In genomic region chr12:81022531-81022930, GRCh38 we compare ENCODE assay signal across 23 cellular contexts. TPM values are rescaled to one million over a fixed set of nuclear protein-coding genes. Genes with fewer than 3 reads are reported as not detected.
DNase-seq lines count a peak whose midpoint lies in the region; ATAC-seq and TF ChIP-seq lines count a peak whose summit lies in the region.
"Had no signal": no experiment of that assay in that cellular context is flagged by ENCODE, and none has a peak within 500 bp of the region (broad histone marks: within the 10 kb centered on the region; RNA-seq: fewer than 3 reads in every experiment).

No MANE protein-coding gene starts in this region.

- in situ Hi-C loops in GM23248 (cut with MboI) (no loop called here), astrocyte of the spinal cord (cut with HindIII; ENCODE audit: low sequenced_read_pairs) (no loop called here)

- peak; percentile 25 for DNase-seq in GM23248
- peak; percentile 13 for DNase-seq in astrocyte of the spinal cord (ENCODE audit: low read depth, low spot score)
- DNase-seq in fibroblast of pulmonary artery (ENCODE audit: low read depth), result peak; percentile 7
- no peak for DNase-seq in sciatic nerve (ENCODE audit: low spot score)
- DNase-seq in activated CD8-positive, alpha-beta T cell treated with anti-CD3 and anti-CD28 coated beads, Interleukin-2, amount 10 ng/mL, durations not matched to agents 7 days and 5 days, result no peak
- no peak for DNase-seq in SKM-1 treated with dmso at 0.1 percent for 144 hours (lab: John Stamatoyannopoulos, UW; ENCODE audit: unreplicated experiment)
- no peak for DNase-seq in GM10248 (ENCODE audit: extremely low spot score)
- DNase-seq: Calu3; CD8-positive, alpha-beta T cell; DMS53; EL; NCI-H1436; NCI-H2029; NCI-H2171; NCI-H526; PC-9; SJCRH30 had no signal

- CTCF ChIA-PET in activated CD8-positive, alpha-beta T cell treated with anti-CD3 and anti-CD28 coated beads, Interleukin-2, amount 10 ng/mL, durations not matched to agents 7 days and 5 days (lab: Charles Lee), result no interaction called here
- CTCF ChIA-PET in GM10248 (lab: Yijun Ruan, JAX), result no interaction called here

- no peak overlapping the region for H3K4me2 ChIP-seq in GM23248 (ENCODE audit: unreplicated experiment)
- H3K4me2 ChIP-seq: A549, BLaER1, KMS-11, PC-9 had no signal

- H3K9ac ChIP-seq in GM23248, result no peak overlapping the region
- H3K9ac ChIP-seq: BLaER1, KMS-11 had no signal

- H3K9me2 ChIP-seq in GM23248 (ENCODE audit: insufficient read depth), result no peaks in the 10 kb centered on the region

- no peaks in the 10 kb centered on the region for H3K4me1 ChIP-seq in GM23248 (ENCODE audit: insufficient read depth)
- H3K4me1 ChIP-seq: A549, BLaER1, SJCRH30 had no signal

- intact Hi-C loops in sciatic nerve (cut with DNase I), result no loop called here

- no peak overlapping the region for H3K27ac Mint-ChIP-seq in activated CD8-positive, alpha-beta T cell treated with anti-CD3 and anti-CD28 coated beads, Interleukin-2, amount 10 ng/mL, durations not matched to agents 7 days and 5 days
- H3K27ac Mint-ChIP-seq: CD8-positive, alpha-beta T cell had no signal

- no peaks in the 10 kb centered on the region for H3K9me3 Mint-ChIP-seq in activated CD8-positive, alpha-beta T cell treated with anti-CD3 and anti-CD28 coated beads, Interleukin-2, amount 10 ng/mL, durations not matched to agents 7 days and 5 days (ENCODE audit: insufficient read depth)
- H3K9me3 Mint-ChIP-seq: CD8-positive, alpha-beta T cell had no signal

- H3K9me3 ChIP-seq in GM23248 (ENCODE audit: low read depth), result no peaks in the 10 kb centered on the region
- H3K9me3 ChIP-seq: A549, BLaER1, SJCRH30 had no signal

- 3 to 11% methylated on average over 1 of the region's 1 CpG for WGBS in GM23248 (ENCODE audit: low coverage in 1 of 2, low lambda C conversion rate in 2 of 2, missing lambda C conversion rate in 2 of 2), 2 experiments

- no peak overlapping the region for H3K27ac ChIP-seq in GM23248
- H3K27ac ChIP-seq: A549, BLaER1, KMS-11, PC-9, RWPE1, SJCRH30 had no signal

- no peaks in the 10 kb centered on the region for H3K27me3 ChIP-seq in GM23248 (replicated peaks; ENCODE audit: insufficient read depth)
- H3K27me3 ChIP-seq: BLaER1, SJCRH30 had no signal

- H2AFZ ChIP-seq in GM23248, result no peak overlapping the region
- H2AFZ ChIP-seq: PC-9 had no signal

- no peaks in the 10 kb centered on the region for H3K27me3 Mint-ChIP-seq in activated CD8-positive, alpha-beta T cell treated with anti-CD3 and anti-CD28 coated beads, Interleukin-2, amount 10 ng/mL, durations not matched to agents 7 days and 5 days (ENCODE audit: low read depth)

- no peaks in the 10 kb centered on the region for H4K20me1 ChIP-seq in GM23248 (ENCODE audit: insufficient read depth)
- H4K20me1 ChIP-seq: BLaER1 had no signal

- no peak overlapping the region for H3K4me3 ChIP-seq in GM23248
- H3K4me3 ChIP-seq in astrocyte of the spinal cord (ENCODE audit: low read depth, low read length), result no peak overlapping the region
- H3K4me3 ChIP-seq in fibroblast of pulmonary artery (replicated peaks; ENCODE audit: low read depth, low read length), result no peak overlapping the region
- H3K4me3 ChIP-seq: A549, BLaER1, PC-9, SJCRH30 had no signal

- no peaks in the 10 kb centered on the region for H3K79me2 ChIP-seq in GM23248 (ENCODE audit: insufficient read depth)

- no peak for TF ChIP-seq CTCF in astrocyte of the spinal cord (IDR thresholded peaks at IDR 0.05; ENCODE audit: low read depth, low read length)
- TF ChIP-seq CTCF in fibroblast of pulmonary artery (IDR thresholded peaks at IDR 0.05; ENCODE audit: low read length, missing control alignments), result no peak
- TF ChIP-seq CTCF in GM10248 (IDR thresholded peaks at IDR 0.05; ENCODE audit: control extremely low read depth, extremely low read depth, low read depth, missing control alignments), result no peak

- no peaks in the 10 kb centered on the region for H3K36me3 ChIP-seq in GM23248 (ENCODE audit: low read depth)
- H3K36me3 ChIP-seq: BLaER1, SJCRH30 had no signal

- no peaks in the 10 kb centered on the region for H3K36me3 Mint-ChIP-seq in activated CD8-positive, alpha-beta T cell treated with anti-CD3 and anti-CD28 coated beads, Interleukin-2, amount 10 ng/mL, durations not matched to agents 7 days and 5 days (ENCODE audit: low read depth)
- H3K36me3 Mint-ChIP-seq: CD8-positive, alpha-beta T cell had no signal

- ATAC-seq in sciatic nerve (peak; percentile 20), HG03095 (IDR thresholded peaks at IDR 0.05; ENCODE audit: unreplicated experiment) (no peak)
- no peak for ATAC-seq in activated CD8-positive, alpha-beta T cell treated with anti-CD3 and anti-CD28 coated beads, Interleukin-2, amount 10 ng/mL, durations not matched to agents 7 days and 5 days
- ATAC-seq: A549; CD8-positive, alpha-beta T cell had no signal

- H3K4me1 Mint-ChIP-seq in activated CD8-positive, alpha-beta T cell treated with anti-CD3 and anti-CD28 coated beads, Interleukin-2, amount 10 ng/mL, durations not matched to agents 7 days and 5 days (ENCODE audit: low read depth), result no peaks in the 10 kb centered on the region

- H3K4me3 Mint-ChIP-seq in activated CD8-positive, alpha-beta T cell treated with anti-CD3 and anti-CD28 coated beads, Interleukin-2, amount 10 ng/mL, durations not matched to agents 7 days and 5 days, result no peak overlapping the region
- H3K4me3 Mint-ChIP-seq: CD8-positive, alpha-beta T cell had no signal

- H3F3A ChIP-seq in GM23248 (ENCODE audit: insufficient read depth), result no peaks in the 10 kb centered on the region

- POLR2A ChIA-PET in activated CD8-positive, alpha-beta T cell treated with anti-CD3 and anti-CD28 coated beads, Interleukin-2, amount 10 ng/mL, durations not matched to agents 7 days and 5 days (lab: Charles Lee), result no interaction called here
- POLR2A ChIA-PET in GM10248 (lab: Yijun Ruan, JAX), result no interaction called here

RNA-seq across cellular contexts. Expression of gene ACSS3, which starts 55.3 kb away (rescaled TPM):
- 1.9 and 3.2 TPM in 2 replicates for total RNA-seq in GM23248 (2014; rRNA removed; shearing (Covaris generic))
- polyA plus RNA-seq in GM23248 (2016; fragmentation: Nextera tagmentation; extraction: Ambion mirVana), result 1.4 and 1.5 TPM in 2 replicates
- 41.2 TPM for total RNA-seq in sciatic nerve
- total RNA-seq in activated CD8-positive, alpha-beta T cell treated with anti-CD3 and anti-CD28 coated beads, Interleukin-2, amount 10 ng/mL, durations not matched to agents 7 days and 5 days, result not detected
- total RNA-seq: CD8-positive, alpha-beta T cell; HT1080 had no signal

Comparison
In these comparisons a context has a peak if more than half of its experiments do, and no peak if none do; other contexts are left out.
1. DNase-seq: peak in GM23248 (single experiment), astrocyte of the spinal cord (single experiment) and fibroblast of pulmonary artery (single experiment); none in sciatic nerve (single experiment), activated CD8-positive, alpha-beta T cell treated with anti-CD3 and anti-CD28 coated beads, Interleukin-2, amount 10 ng/mL, durations not matched to agents 7 days and 5 days (single experiment), SKM-1 treated with dmso at 0.1 percent for 144 hours (single experiment) and GM10248 (single experiment).
2. RNA of gene ACSS3, which starts 55.3 kb away (total RNA-seq): 41.2 TPM in sciatic nerve (single experiment); 1.9 to 3.2 TPM in GM23248 and not detected in activated CD8-positive, alpha-beta T cell treated with anti-CD3 and anti-CD28 coated beads, Interleukin-2, amount 10 ng/mL, durations not matched to agents 7 days and 5 days; every median in the first group is over 10 times any median in the second.